In the genomic region with DNA sequence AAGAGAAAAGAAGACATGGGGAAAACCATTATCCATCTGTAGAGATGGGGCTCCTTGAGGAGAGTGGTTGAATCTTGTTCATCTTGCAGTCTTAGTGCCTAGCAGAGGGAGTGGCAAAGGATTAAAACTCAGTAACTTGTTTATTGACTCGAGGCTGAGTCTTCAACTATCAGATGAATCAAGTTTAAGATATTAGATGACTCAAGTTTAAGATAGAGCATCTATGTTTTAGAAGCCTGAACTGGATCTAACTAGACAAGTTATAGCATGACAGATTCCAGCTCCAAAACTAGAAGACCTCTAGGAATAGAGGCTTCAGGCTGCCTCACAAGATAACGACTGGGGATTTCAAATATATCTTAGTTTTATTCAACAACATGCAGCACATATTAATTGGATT, we compare ENCODE assay signal across 21 cellular contexts.
"Had no signal": no experiment of that assay in that cellular context is flagged by ENCODE, and none has a peak within 500 bp of the region (broad histone marks: within the 10 kb centered on the region; RNA-seq: fewer than 3 reads in every experiment).

No MANE protein-coding gene starts in this region.

- H3K4me3 Mint-ChIP-seq: IgD-negative memory B cell had no signal

- H3K4me2 ChIP-seq: KMS-11 had no signal

- H3K27ac ChIP-seq: KMS-11, SJCRH30, SK-N-MC had no signal

- H3K36me3 ChIP-seq: SJCRH30 had no signal

- H3K9me3 ChIP-seq: SJCRH30 had no signal

- H3K4me3 ChIP-seq: K562, SJCRH30, SK-N-MC had no signal

- H3K36me3 Mint-ChIP-seq: IgD-negative memory B cell had no signal

- H3K9ac ChIP-seq: KMS-11 had no signal

- ATAC-seq: K562 had no signal

- H3K27me3 Mint-ChIP-seq: IgD-negative memory B cell had no signal

- H3K4me1 ChIP-seq: SJCRH30 had no signal

- DNase-seq: Kasumi-1, MM.1S, NCI-H1092 treated with DMSO at 0.1 percent for 48 hours, NCI-H1436, NCI-H187, NCI-H2029, NCI-H2081 treated with DMSO at 0.1 percent for 48 hours, NCI-H2171, NCI-H226, NCI-H446, NCI-H510A, NCI-H524 treated with DMSO at 0.1 percent for 48 hours, NCI-H69, NCI-H774, RPMI8226, SHP77 treated with DMSO at 0.1 percent for 48 hours, SJCRH30 had no signal

- H3K4me1 Mint-ChIP-seq: IgD-negative memory B cell had no signal

- H3K27ac Mint-ChIP-seq: IgD-negative memory B cell had no signal
